Comparison of ENCODE assay signal across 13 cellular contexts in genomic region chr6:44056392-44057237, GRCh38.
DNase-seq lines count a peak whose midpoint lies in the region; ATAC-seq and TF ChIP-seq lines count a peak whose summit lies in the region.
"Had no signal": no experiment of that assay in that cellular context is flagged by ENCODE, and none has a peak within 500 bp of the region (broad histone marks: within the 10 kb centered on the region; RNA-seq: fewer than 3 reads in every experiment).

No MANE protein-coding gene starts in this region.

- H3K9me3 Mint-ChIP-seq in activated naive CD8-positive, alpha-beta T cell treated with anti-CD3 and anti-CD28 coated beads, Interleukin-2, amount 50 U/mL, for 24 hours = peaks cover 6% of the 10 kb centered on the region

- H3K27ac ChIP-seq in adrenal gland = peak overlapping the region in 2 of 5 donors; percentile 93 to 99
- H3K27ac ChIP-seq in coronary artery = peak overlapping the region in 1 of 2 donors; percentile 86

- ATAC-seq in activated naive CD8-positive, alpha-beta T cell treated with anti-CD3 and anti-CD28 coated beads, Interleukin-2, amount 50 U/mL, for 24 hours = no peak
- no peak for ATAC-seq in GM21367 (IDR thresholded peaks at IDR 0.05; ENCODE audit: unreplicated experiment)
- ATAC-seq: activated T-cell treated with anti-CD3 and anti-CD28 coated beads, Interleukin-2, amount 50 U/mL, for 4 hours; GM12878 had no signal

- H3K9me3 ChIP-seq in adrenal gland (replicated peaks in 1 of 3) = no peaks in the 10 kb centered on the region

- peaks cover 11% of the 10 kb centered on the region for H3K4me1 Mint-ChIP-seq in activated naive CD8-positive, alpha-beta T cell treated with anti-CD3 and anti-CD28 coated beads, Interleukin-2, amount 50 U/mL, for 24 hours
- H3K4me1 Mint-ChIP-seq: B cell had no signal

- TF ChIP-seq CTCF in adrenal gland (IDR thresholded peaks at IDR 0.05) (no peak), fibroblast of villous mesenchyme (IDR thresholded peaks at IDR 0.05; ENCODE audit: insufficient read depth, low read depth, low read length) (no peak), coronary artery (IDR thresholded peaks at IDR 0.05) (no peak)

- peak; percentile 85 for DNase-seq in Ammon's horn (ENCODE audit: low spot score)
- DNase-seq in adrenal gland = peak; percentile 62 to 86 (median 78)
- DNase-seq in fibroblast of villous mesenchyme (ENCODE audit: low read depth) = peak; percentile 80
- DNase-seq in posterior cingulate gyrus = peak; percentile 63 to 98 (median 90)
- no peak for DNase-seq in activated naive CD8-positive, alpha-beta T cell treated with anti-CD3 and anti-CD28 coated beads, Interleukin-2, amount 50 U/mL, for 24 hours
- no peak for DNase-seq in coronary artery (ENCODE audit: low spot score)
- DNase-seq in SKM-1 (lab: John Stamatoyannopoulos, UW; ENCODE audit: unreplicated experiment) = no peak
- DNase-seq: activated T-cell treated with anti-CD3 and anti-CD28 coated beads, Interleukin-2, amount 50 U/mL, for 4 hours; Kasumi-1; NCI-H82 had no signal

- no peaks in the 10 kb centered on the region for H3K36me3 ChIP-seq in adrenal gland (replicated peaks in 1 of 2)

- intact Hi-C loops in adrenal gland (cut with DNase I) = no loop called here
- intact Hi-C loops in posterior cingulate gyrus (cut with DNase I) = no loop called here

- no peak for TF ChIP-seq POLR2A in adrenal gland (IDR thresholded peaks at IDR 0.05)

- peaks cover 19 to 46% of the 10 kb centered on the region in 2 donors for H3K4me1 ChIP-seq in adrenal gland (replicated peaks in 1 of 2)

- no peaks in the 10 kb centered on the region for H3K36me3 Mint-ChIP-seq in activated naive CD8-positive, alpha-beta T cell treated with anti-CD3 and anti-CD28 coated beads, Interleukin-2, amount 50 U/mL, for 24 hours (ENCODE audit: low read depth)

- H3K27me3 ChIP-seq in adrenal gland = no peaks in the 10 kb centered on the region

- H3K4me3 Mint-ChIP-seq in activated naive CD8-positive, alpha-beta T cell treated with anti-CD3 and anti-CD28 coated beads, Interleukin-2, amount 50 U/mL, for 24 hours = no peak overlapping the region
- H3K4me3 Mint-ChIP-seq: activated T-cell treated with anti-CD3 and anti-CD28 coated beads, Interleukin-2, amount 50 U/mL, for 4 hours; B cell had no signal

- no peak overlapping the region for H3K27ac Mint-ChIP-seq in activated naive CD8-positive, alpha-beta T cell treated with anti-CD3 and anti-CD28 coated beads, Interleukin-2, amount 50 U/mL, for 24 hours
- H3K27ac Mint-ChIP-seq: B cell had no signal

- H3K4me3 ChIP-seq in adrenal gland = no peak overlapping the region
- H3K4me3 ChIP-seq in fibroblast of villous mesenchyme (ENCODE audit: low read depth, low read length) = no peak overlapping the region
- H3K4me3 ChIP-seq in coronary artery = no peak overlapping the region
- H3K4me3 ChIP-seq: GM12878 had no signal

- peaks cover 4% of the 10 kb centered on the region for H3K27me3 Mint-ChIP-seq in activated naive CD8-positive, alpha-beta T cell treated with anti-CD3 and anti-CD28 coated beads, Interleukin-2, amount 50 U/mL, for 24 hours

- 67 to 85% (median 78%) methylated on average over 4 to 13 of the region's 13 CpGs for WGBS in adrenal gland, 4 donors

Comparison
In these comparisons a context has a peak if more than half of its experiments do, and no peak if none do; other contexts are left out.
1. DNase-seq: peak in Ammon's horn (single experiment), adrenal gland (7 of 7), fibroblast of villous mesenchyme (single experiment) and posterior cingulate gyrus (10 of 10); none in activated naive CD8-positive, alpha-beta T cell treated with anti-CD3 and anti-CD28 coated beads, Interleukin-2, amount 50 U/mL, for 24 hours (single experiment), coronary artery (single experiment) and SKM-1 (single experiment).